ENCODE assay signal across 9 cellular contexts in the genomic region with DNA sequence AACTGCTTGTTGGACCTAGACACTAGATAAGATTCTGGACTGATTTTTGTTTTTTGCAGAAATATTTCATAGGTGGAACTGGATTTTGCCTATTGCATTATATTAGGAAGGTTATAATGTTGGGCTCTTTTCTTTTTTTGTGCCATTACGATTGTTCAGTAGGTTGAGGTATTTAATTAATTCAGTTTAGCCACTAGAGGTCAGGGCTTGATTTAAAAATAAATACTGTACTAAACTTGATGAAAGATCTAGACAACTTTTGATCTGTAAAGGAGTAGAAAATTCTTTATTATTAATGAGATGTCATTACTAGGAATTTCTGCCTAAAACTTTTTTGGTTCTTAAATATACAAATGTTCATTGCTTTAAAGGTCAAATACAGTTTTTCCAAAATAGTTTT. TPM values are rescaled to one million over a fixed set of nuclear protein-coding genes. Genes with fewer than 3 reads are reported as not detected.
DNase-seq lines count a peak whose midpoint lies in the region; ATAC-seq and TF ChIP-seq lines count a peak whose summit lies in the region.
"Had no signal": no experiment of that assay in that cellular context is flagged by ENCODE, and none has a peak within 500 bp of the region (broad histone marks: within the 10 kb centered on the region; RNA-seq: fewer than 3 reads in every experiment).

No MANE protein-coding gene starts in this region.

- H3K36me3 Mint-ChIP-seq in activated T-cell treated with anti-CD3 and anti-CD28 coated beads, Interleukin-2, amount 50 U/mL, for 4 hours (ENCODE audit: insufficient read depth) = no peaks in the 10 kb centered on the region
- H3K36me3 Mint-ChIP-seq: naive B cell had no signal

- H3K4me3 ChIP-seq in cardiac fibroblast (replicated peaks in 1 of 2; ENCODE audit: low read depth in 2 of 2, low read length in 2 of 2) = no peak overlapping the region
- H3K4me3 ChIP-seq: SK-N-MC had no signal

- no peaks in the 10 kb centered on the region for H3K9me3 Mint-ChIP-seq in activated T-cell treated with anti-CD3 and anti-CD28 coated beads, Interleukin-2, amount 50 U/mL, for 4 hours
- H3K9me3 Mint-ChIP-seq: naive B cell had no signal

- DNase-seq in NCI-H146 treated with DMSO at 0.1 percent for 48 hours (lab: John Stamatoyannopoulos, UW; ENCODE audit: unreplicated experiment) = peak; percentile 15
- peak; percentile 67 to 73 for DNase-seq in cardiac fibroblast (ENCODE audit: low read depth in 2 of 2)
- peak; percentile 59 for DNase-seq in myocyte (ENCODE audit: low read depth)
- DNase-seq in activated T-cell treated with anti-CD3 and anti-CD28 coated beads, Interleukin-2, amount 50 U/mL, for 4 hours = no peak
- no peak for DNase-seq in effector CD8-positive, alpha-beta T cell (lab: John Stamatoyannopoulos, UW)
- DNase-seq: naive B cell had no signal

- H3K4me1 Mint-ChIP-seq in activated T-cell treated with anti-CD3 and anti-CD28 coated beads, Interleukin-2, amount 50 U/mL, for 4 hours (ENCODE audit: low read depth) = no peaks in the 10 kb centered on the region
- H3K4me1 Mint-ChIP-seq: naive B cell had no signal

- no peak overlapping the region for H3K4me3 Mint-ChIP-seq in activated T-cell treated with anti-CD3 and anti-CD28 coated beads, Interleukin-2, amount 50 U/mL, for 4 hours
- H3K4me3 Mint-ChIP-seq: naive B cell had no signal

- TF ChIP-seq CTCF in cardiac fibroblast (IDR thresholded peaks at IDR 0.05; ENCODE audit: low read depth, low read length) = peak; percentile 21

- peaks cover 3% of the 10 kb centered on the region for H3K27me3 Mint-ChIP-seq in activated T-cell treated with anti-CD3 and anti-CD28 coated beads, Interleukin-2, amount 50 U/mL, for 4 hours (ENCODE audit: low read depth)

- ATAC-seq in GM18519 (IDR thresholded peaks at IDR 0.05; ENCODE audit: low FRiP score, unreplicated experiment) (peak; percentile 42), HG03025 (IDR thresholded peaks at IDR 0.05; ENCODE audit: low FRiP score, unreplicated experiment) (no peak)
- ATAC-seq in activated T-cell treated with anti-CD3 and anti-CD28 coated beads, Interleukin-2, amount 50 U/mL, for 4 hours = no peak

RNA-seq across cellular contexts. Expression of gene SUPT20H, which starts 15.2 kb away (rescaled TPM):
- 58.0 and 59.2 TPM in 2 replicates for total RNA-seq in myocyte
- polyA plus RNA-seq in myocyte (2012) = 29.9 TPM
- total RNA-seq in activated T-cell treated with anti-CD3 and anti-CD28 coated beads, Interleukin-2, amount 50 U/mL, for 4 hours = 10 to 100 TPM; 44.4 to 51.8 (median 45.6) TPM

RNA-seq across cellular contexts. Expression of gene CSNK1A1L, which starts 30.8 kb away (rescaled TPM):
- total RNA-seq in myocyte = not detected in 2 replicates
- polyA plus RNA-seq in myocyte (2012) = 0.03 TPM
- not detected for total RNA-seq in activated T-cell treated with anti-CD3 and anti-CD28 coated beads, Interleukin-2, amount 50 U/mL, for 4 hours

Comparison
In these comparisons a context has a peak if more than half of its experiments do, and no peak if none do; other contexts are left out.
1. DNase-seq: peak in NCI-H146 treated with DMSO at 0.1 percent for 48 hours (single experiment), cardiac fibroblast (2 of 2) and myocyte (single experiment); none in activated T-cell treated with anti-CD3 and anti-CD28 coated beads, Interleukin-2, amount 50 U/mL, for 4 hours (single experiment) and effector CD8-positive, alpha-beta T cell (single experiment).